13 cellular contexts compared by ENCODE assay signal in the genomic region with DNA sequence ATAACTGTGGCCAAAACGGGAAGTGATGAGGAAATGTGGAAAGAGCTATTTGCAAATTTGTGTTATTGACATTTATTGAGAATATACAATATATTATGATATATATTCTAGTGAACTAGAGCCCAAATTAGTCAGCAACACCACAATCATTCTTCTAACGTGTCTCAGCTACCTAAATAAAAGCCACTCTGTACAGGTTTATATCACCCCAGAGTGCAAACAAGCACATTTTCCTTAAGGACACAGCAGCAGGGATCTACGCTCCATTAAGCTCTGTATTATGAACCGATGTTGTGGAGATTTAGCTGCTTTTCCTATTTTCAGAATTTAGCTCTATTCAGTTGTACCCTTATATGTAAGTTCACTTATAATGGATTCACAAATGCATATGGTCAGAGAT.
A peak's percentile ranks its signal among the peaks of the same experiment; 100 is the strongest.
DNase-seq lines count a peak whose midpoint lies in the region; ATAC-seq and TF ChIP-seq lines count a peak whose summit lies in the region.
"Had no signal": no experiment of that assay in that cellular context is flagged by ENCODE, and none has a peak within 500 bp of the region (broad histone marks: within the 10 kb centered on the region; RNA-seq: fewer than 3 reads in every experiment).

No MANE protein-coding gene starts in this region.

- no peak overlapping the region for H3K9ac ChIP-seq in PC-3 (ENCODE audit: low read length)

- H3K9me2 ChIP-seq in PC-3 (replicated peaks; ENCODE audit: low read length): no peaks in the 10 kb centered on the region

- H3K27ac ChIP-seq in PC-3 (ENCODE audit: low read length) (0 out of 2 replicates have a peak overlapping the region, but pooled peaks have one; percentile 20), upper lobe of right lung (no peak overlapping the region), esophagus squamous epithelium (no peak overlapping the region)
- H3K27ac ChIP-seq: C4-2B had no signal

- POLR2A ChIA-PET in PC-3 (lab: Charles Lee; ENCODE audit: unreplicated experiment): no interaction called here

- DNase-seq in NCI-H2029 (lab: John Stamatoyannopoulos, UW) (peak; percentile 28), NCI-H2029 treated with DMSO at 0.1 percent for 48 hours (lab: John Stamatoyannopoulos, UW) (no peak), AML-193 (lab: John Stamatoyannopoulos, UW) (peak; percentile 20 to 22), PC-3 (peak; percentile 52), kidney tubule cell (ENCODE audit: low spot score) (peak; percentile 45), upper lobe of right lung (no peak), esophagus squamous epithelium (lab: John Stamatoyannopoulos, UW) (no peak)
- DNase-seq: ACHN; CD4-positive, alpha-beta memory T cell; DND-41; GDM1 had no signal

- no peaks in the 10 kb centered on the region for H3K9me3 ChIP-seq in PC-3 (ENCODE audit: low read length)
- H3K9me3 ChIP-seq in upper lobe of right lung: no peaks in the 10 kb centered on the region
- H3K9me3 ChIP-seq in esophagus squamous epithelium: no peaks in the 10 kb centered on the region
- H3K9me3 ChIP-seq: HAP-1 had no signal

- WGBS in esophagus squamous epithelium, 2 donors: 68 to 72% methylated on average over 4 of the region's 4 CpGs

- peaks cover 4% of the 10 kb centered on the region; the same call in 1 of the 2 replicates for H3K4me1 ChIP-seq in PC-3 (ENCODE audit: insufficient read depth, low read length)
- H3K4me1 ChIP-seq in upper lobe of right lung: no peaks in the 10 kb centered on the region
- no peaks in the 10 kb centered on the region for H3K4me1 ChIP-seq in esophagus squamous epithelium
- H3K4me1 ChIP-seq: HAP-1 had no signal

- CTCF ChIA-PET in PC-3 (lab: Charles Lee): no interaction called here

- no peak for TF ChIP-seq CTCF in PC-3 (conservative IDR thresholded peaks at IDR 0.05; ENCODE audit: low read depth, low read length)
- no peak for TF ChIP-seq CTCF in upper lobe of right lung (IDR thresholded peaks at IDR 0.05)
- no peak for TF ChIP-seq CTCF in esophagus squamous epithelium (IDR thresholded peaks at IDR 0.05)

- no peak overlapping the region for H2AFZ ChIP-seq in PC-3 (ENCODE audit: low read length)

- H3K27me3 ChIP-seq in PC-3 (ENCODE audit: low read length): no peaks in the 10 kb centered on the region
- H3K27me3 ChIP-seq in upper lobe of right lung: no peaks in the 10 kb centered on the region
- H3K27me3 ChIP-seq in esophagus squamous epithelium: no peaks in the 10 kb centered on the region

- intact Hi-C loops in PC-3 (cut with micrococcal nuclease) (no loop called here), upper lobe of right lung (cut with DNase I) (no loop called here), esophagus squamous epithelium (cut with DNase I) (no loop called here)

- ATAC-seq in PC-3 (no peak), upper lobe of right lung (no peak)

- peak overlapping the region; percentile 31; the same call in 1 of the 2 replicates for H3K4me2 ChIP-seq in PC-3 (ENCODE audit: low read length)

- no peaks in the 10 kb centered on the region for H3F3A ChIP-seq in PC-3 (ENCODE audit: low read length, unreplicated experiment)

- H3K36me3 ChIP-seq in PC-3 (ENCODE audit: low read depth, low read length) (no peaks in the 10 kb centered on the region), upper lobe of right lung (no peaks in the 10 kb centered on the region), esophagus squamous epithelium (no peaks in the 10 kb centered on the region)
- H3K36me3 ChIP-seq: HAP-1 had no signal

- TF ChIP-seq POLR2A in esophagus squamous epithelium (IDR thresholded peaks at IDR 0.05): no peak

- H4K20me1 ChIP-seq in PC-3 (ENCODE audit: low read length): no peaks in the 10 kb centered on the region

- no TSS peak for BruUV-seq in PC-3 (replicated peaks; lab: Mats Ljungman, UMichigan)

- H3K4me3 ChIP-seq in PC-3 (ENCODE audit: low read length): no peak overlapping the region
- H3K4me3 ChIP-seq in upper lobe of right lung: no peak overlapping the region
- no peak overlapping the region for H3K4me3 ChIP-seq in esophagus squamous epithelium
- H3K4me3 ChIP-seq: HAP-1 had no signal

- H3K79me2 ChIP-seq in PC-3 (ENCODE audit: low read length): no peaks in the 10 kb centered on the region

Comparison
In these comparisons a context has a peak if more than half of its experiments do, and no peak if none do; other contexts are left out.
1. DNase-seq: peak in NCI-H2029 (single experiment), AML-193 (2 of 2), PC-3 (single experiment) and kidney tubule cell (single experiment); none in NCI-H2029 treated with DMSO at 0.1 percent for 48 hours (single experiment), upper lobe of right lung (single experiment) and esophagus squamous epithelium (single experiment).